In genomic region chr11:85627332-85627997, GRCh38 we compare ENCODE assay signal across 8 cellular contexts. TPM values are rescaled to one million over a fixed set of nuclear protein-coding genes. Genes with fewer than 3 reads are reported as not detected.
DNase-seq lines count a peak whose midpoint lies in the region; ATAC-seq and TF ChIP-seq lines count a peak whose summit lies in the region.

Gene DLG2 (minus strand): TSS chr11:85627344.

- H3K4me3 ChIP-seq in SK-N-MC (peak within 1 kb of the TSS; percentile 99), left lung (peak within 1 kb of the TSS; percentile 58 to 67)

- H3K27me3 ChIP-seq in left lung, result no peaks in the 10 kb centered on the region

- H3K27ac Mint-ChIP-seq in HFFc6, result peak within 1 kb of the TSS; percentile 79

- H3K9me3 ChIP-seq in SK-N-MC (ENCODE audit: low read depth, low read length) (no peaks in the 10 kb centered on the region), left lung (no peaks in the 10 kb centered on the region)

- ATAC-seq in left lung, result peak; percentile 24

- DNase-seq in EH (ENCODE audit: low read depth) (peak; percentile 57), HFFc6 (peak; percentile 37), SK-N-MC (ENCODE audit: low read depth, low spot score) (no peak), dedifferentiated amniotic fluid mesenchymal stem cell (ENCODE audit: extremely low spot score) (peak; percentile 46), left lung (no peak), stromal cell of bone marrow (ENCODE audit: low read depth) (peak; percentile 38), HEK293T (ENCODE audit: extremely low spot score) (no peak)
- no peak for DNase-seq in stimulated activated CD4-positive, alpha-beta T cell treated with anti-CD3 and anti-CD28 coated beads, Interleukin-4, amount 100 ng/mL, for 1 hour

- H3K27ac ChIP-seq in SK-N-MC, result no peak within 1 kb of the TSS
- peak within 1 kb of the TSS; percentile 90 to 95 for H3K27ac ChIP-seq in left lung

- peak within 1 kb of the TSS; percentile 73 for H3K9ac ChIP-seq in SK-N-MC (ENCODE audit: insufficient read length)

- H3K4me1 Mint-ChIP-seq in HFFc6 (ENCODE audit: low read depth), result peaks cover 22% of the 10 kb centered on the region

- H3K27me3 Mint-ChIP-seq in HFFc6 (ENCODE audit: insufficient read depth), result peaks cover 3% of the 10 kb centered on the region

- H3K4me3 Mint-ChIP-seq in HFFc6, result peak within 1 kb of the TSS; percentile 94

- H3K36me3 ChIP-seq in SK-N-MC (ENCODE audit: insufficient read depth, low read length), result peaks cover 16% of the 10 kb centered on the region
- H3K36me3 ChIP-seq in left lung, result peaks cover 0 to 14% of the 10 kb centered on the region in 2 donors

- intact Hi-C loops in left lung (cut with DNase I), result no loop called here

- POLR2A ChIA-PET in HEK293T (lab: Yijun Ruan, JAX), result interaction anchor here (1.0 to 4.1 kb wide), 10 partner anchors 11 to 440 kb away, joined by 3 to 41 read pairs (median 4); partner anchors contain the start of genes CREBZF and TMEM126A

- no peaks in the 10 kb centered on the region for H3K9me3 Mint-ChIP-seq in HFFc6

- H3K4me1 ChIP-seq in left lung, result peaks cover 12 to 34% of the 10 kb centered on the region in 2 donors

- CTCF ChIA-PET in HEK293T (lab: Yijun Ruan, JAX), result interaction anchor here (1.0 kb wide), 1 partner anchor 21 kb away, joined by 3 read pairs; the partner anchor contains the start of gene TMEM126A

- H3K36me3 Mint-ChIP-seq in HFFc6 (ENCODE audit: low read depth), result no peaks in the 10 kb centered on the region

- TF ChIP-seq CTCF in HFFc6 (IDR thresholded peaks at IDR 0.05) (no peak), left lung (IDR thresholded peaks at IDR 0.05) (no peak)

TF ChIP-seq in HEK293T, 16 proteins besides CTCF, POLR2A, EP300 and RAD21:
- no peak for TF ChIP-seq BHLHE40 (IDR thresholded peaks at IDR 0.05; ENCODE audit: borderline replicate concordance)
- TF ChIP-seq ARNT (IDR thresholded peaks at IDR 0.05), result no peak
- no peak for TF ChIP-seq CTBP1 (IDR thresholded peaks at IDR 0.05; ENCODE audit: borderline replicate concordance)
- no peak for TF ChIP-seq ZNF384 (IDR thresholded peaks at IDR 0.05)
- TF ChIP-seq PKNOX1 (IDR thresholded peaks at IDR 0.05), result no peak
- no peak for TF ChIP-seq FOXK2 (IDR thresholded peaks at IDR 0.05)
- TF ChIP-seq NFRKB (IDR thresholded peaks at IDR 0.05), result no peak
- no peak for TF ChIP-seq HDGF (IDR thresholded peaks at IDR 0.05; ENCODE audit: borderline replicate concordance)
- TF ChIP-seq L3MBTL2 (conservative IDR thresholded peaks at IDR 0.05), result no peak

RNA-seq across cellular contexts. Expression of gene DLG2, which starts in this region (rescaled TPM):
- total RNA-seq in HFFc6 (2021; fragmentation: NEBNext Ultra II Directional; extraction: Animal tissue kit (Norgen Biotek cat#: 25700)), result under 1 TPM in 5 of 6 experiments, not detected in 1; 0.39 to 1.00 (median 0.80) TPM
- 10 to 100 TPM in 1 of 2 donors, 1 to 10 TPM in 1; 4.5 to 15.0 TPM for total RNA-seq in left lung

Comparison
In these comparisons a context has a peak if more than half of its experiments do, and no peak if none do; other contexts are left out.
1. Peak in DNase-seq in HFFc6; RNA of the gene not detected or under 1 TPM.
2. DNase-seq: peak in EH (single experiment), dedifferentiated amniotic fluid mesenchymal stem cell (single experiment) and stromal cell of bone marrow (single experiment); none in SK-N-MC (single experiment), left lung (0 of 2), stimulated activated CD4-positive, alpha-beta T cell treated with anti-CD3 and anti-CD28 coated beads, Interleukin-4, amount 100 ng/mL, for 1 hour (single experiment) and HEK293T (single experiment).